Comparison of ENCODE assay signal across 25 cellular contexts in the genomic region with DNA sequence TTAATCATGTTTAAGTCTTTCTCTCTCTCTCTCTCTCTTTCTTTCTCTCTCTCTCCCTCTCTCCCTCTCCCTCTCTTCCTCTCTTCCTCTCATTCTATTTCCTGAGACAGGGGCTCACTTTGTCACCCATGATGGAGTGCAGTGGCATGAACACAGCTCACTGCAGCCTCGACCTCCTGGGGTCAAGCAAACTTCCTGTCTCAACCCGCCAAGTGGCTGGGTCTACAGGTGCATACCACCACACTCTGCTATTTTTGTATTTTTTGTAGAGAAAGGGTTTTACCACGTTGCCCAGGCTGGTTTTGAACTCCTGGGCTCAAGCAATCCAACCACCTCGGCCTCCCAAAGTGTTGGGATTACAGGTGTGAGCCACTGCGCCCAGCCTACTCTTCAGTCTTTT. TPM values are rescaled to one million over a fixed set of nuclear protein-coding genes. Genes with fewer than 3 reads are reported as not detected.
"Had no signal": no experiment of that assay in that cellular context is flagged by ENCODE, and none has a peak within 500 bp of the region (broad histone marks: within the 10 kb centered on the region; RNA-seq: fewer than 3 reads in every experiment).

No MANE protein-coding gene starts in this region.

- FAIRE-seq: endothelial cell of umbilical vein, keratinocyte had no signal

- DNase-seq: effector CD4-positive, alpha-beta T cell; endodermal cell; erythroblast; foreskin keratinocyte; immature natural killer cell; left ventricle myocardium inferior; lower lobe of right lung; mesenchymal stem cell; midbrain; psoas muscle; retina; spleen; stimulated activated CD4-positive, alpha-beta T cell treated with anti-CD3 and anti-CD28 coated beads, Interleukin-15, amount 100 ng/mL, for 24 hours; stimulated activated CD4-positive, alpha-beta T cell treated with anti-CD3 and anti-CD28 coated beads, Interleukin-2, amount 100 ng/mL, for 24 hours; stimulated activated CD4-positive, alpha-beta T cell treated with anti-CD3 and anti-CD28 coated beads, Interleukin-4, amount 100 ng/mL, for 4 hours; stimulated activated naive CD4-positive, alpha-beta T cell treated with Interleukin-2 at 50 U/mL for 16 hours; trophoblast cell had no signal

- H3K4me1 ChIP-seq: foreskin keratinocyte, left ventricle myocardium inferior, lower lobe of right lung, psoas muscle, spleen had no signal

- H3K27ac Mint-ChIP-seq: endodermal cell; immature natural killer cell; natural killer cell treated with Interleukin-12 subunit alpha and Interleukin-12 subunit beta and Interleukin-15 and Interleukin-18, amount 100 ng/mL, for 72 hours had no signal

- H3K4me3 ChIP-seq: coronary artery, left ventricle myocardium inferior, lower lobe of right lung, psoas muscle, spleen had no signal

- H3K4me3 Mint-ChIP-seq: endodermal cell; immature natural killer cell; natural killer cell treated with Interleukin-12 subunit alpha and Interleukin-12 subunit beta and Interleukin-15 and Interleukin-18, amount 100 ng/mL, for 72 hours had no signal

- H3K27ac ChIP-seq: coronary artery, foreskin keratinocyte, left ventricle myocardium inferior, lower lobe of right lung, neutrophil, psoas muscle, spleen had no signal

- ATAC-seq: foreskin keratinocyte; lower lobe of right lung; natural killer cell treated with Interleukin-12 subunit alpha and Interleukin-12 subunit beta and Interleukin-15 and Interleukin-18, amount 100 ng/mL, for 72 hours; psoas muscle; sciatic nerve had no signal

- H3K9me3 ChIP-seq: left ventricle myocardium inferior, lower lobe of right lung, neutrophil, psoas muscle, spleen had no signal

- H3K36me3 ChIP-seq: left ventricle myocardium inferior, lower lobe of right lung, neutrophil, spleen had no signal

- H3K9me3 Mint-ChIP-seq: immature natural killer cell; natural killer cell treated with Interleukin-12 subunit alpha and Interleukin-12 subunit beta and Interleukin-15 and Interleukin-18, amount 100 ng/mL, for 72 hours had no signal

- H3K27me3 ChIP-seq: foreskin keratinocyte, neutrophil, spleen had no signal

- H3K4me1 Mint-ChIP-seq: endodermal cell, immature natural killer cell had no signal

- H3K36me3 Mint-ChIP-seq: immature natural killer cell; natural killer cell treated with Interleukin-12 subunit alpha and Interleukin-12 subunit beta and Interleukin-15 and Interleukin-18, amount 100 ng/mL, for 72 hours had no signal

RNA-seq across cellular contexts. Expression of gene PACSIN1, which starts 24.4 kb away (rescaled TPM):
- total RNA-seq: dermis microvascular lymphatic vessel endothelial cell, endothelial cell of umbilical vein, lower lobe of right lung, osteoblast had no signal
- polyA plus RNA-seq: keratinocyte had no signal
